Comparison of ENCODE assay signal across 19 cellular contexts in genomic region chr1:89767618-89768017, GRCh38. TPM values are rescaled to one million over a fixed set of nuclear protein-coding genes. Genes with fewer than 3 reads are reported as not detected.
DNase-seq lines count a peak whose midpoint lies in the region; ATAC-seq, FAIRE-seq and TF ChIP-seq lines count a peak whose summit lies in the region.
"Had no signal": no experiment of that assay in that cellular context is flagged by ENCODE, and none has a peak within 500 bp of the region (broad histone marks: within the 10 kb centered on the region; RNA-seq: fewer than 3 reads in every experiment).

No MANE protein-coding gene starts in this region.

- CTCF ChIA-PET in RWPE1 (lab: Yijun Ruan, JAX), result no interaction called here

- H3K27ac ChIP-seq in RWPE1, result no peak overlapping the region

- POLR2A ChIA-PET in RWPE1 (lab: Yijun Ruan, JAX; ENCODE audit: low non-redundant PET), result no interaction called here

- peak; percentile 57 for DNase-seq in RWPE1 (ENCODE audit: low spot score)
- DNase-seq in NCI-H1092 (lab: John Stamatoyannopoulos, UW), result no peak
- no peak for DNase-seq in RCC 7860 (ENCODE audit: low spot score)
- DNase-seq: 8988T; C1 segment of cervical spinal cord; Calu3; CD4-positive, alpha-beta memory T cell; COR-L47; DMS153; DND-41; H9 had no signal

- FAIRE-seq in A204.1 (lab: Jason Lieb, UNC), result peak; percentile 56
- peak; percentile 65 for FAIRE-seq in colon (lab: Jason Lieb, UNC)
- no peak for FAIRE-seq in RCC 7860 (lab: Jason Lieb, UNC)
- FAIRE-seq: GM12892 had no signal

- TF ChIP-seq CTCF in RWPE1 (conservative IDR thresholded peaks at IDR 0.05; ENCODE audit: low read depth), result no peak

- peak; percentile 54 for ATAC-seq in esophagus mucosa
- ATAC-seq in HG02642 (IDR thresholded peaks at IDR 0.05; ENCODE audit: poor library complexity, unreplicated experiment), result no peak
- ATAC-seq in GM18858 (IDR thresholded peaks at IDR 0.05; ENCODE audit: unreplicated experiment), result no peak
- ATAC-seq: GM23338, HCT116 had no signal

RNA-seq across cellular contexts. Expression of gene LRRC8D, which starts 53.2 kb away (rescaled TPM):
- 15.1 TPM for total RNA-seq in esophagus mucosa
